8 cellular contexts compared by ENCODE assay signal in the genomic region with DNA sequence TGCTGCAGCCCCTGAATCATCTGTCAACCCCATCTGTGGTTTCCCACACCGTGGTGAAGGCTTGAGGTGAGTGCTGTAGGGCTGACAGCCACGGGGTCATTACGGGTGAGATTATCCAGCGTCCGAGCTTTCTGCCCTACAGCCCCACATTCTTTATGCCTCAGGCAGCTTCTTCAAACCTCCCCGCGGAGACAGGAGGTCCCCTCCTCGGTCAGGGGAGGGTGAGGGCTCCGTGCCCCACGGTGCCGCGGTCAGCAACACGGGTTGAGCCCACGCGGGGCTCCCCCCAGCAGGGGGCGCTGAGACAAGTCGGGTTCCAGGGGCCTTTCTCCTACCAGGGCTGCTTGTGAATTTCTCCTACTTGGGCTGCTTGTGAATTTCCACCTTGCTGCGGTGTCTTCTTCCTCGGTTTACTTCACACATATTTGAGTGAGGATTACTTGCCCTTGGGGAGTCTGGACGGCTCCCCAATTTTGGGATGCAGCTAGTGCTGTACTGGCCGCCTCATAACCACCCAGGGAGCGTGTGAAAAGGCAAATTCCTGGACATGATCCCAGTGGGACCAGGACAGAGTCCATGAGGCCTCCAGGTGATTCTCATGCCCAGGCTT. TPM values are rescaled to one million over a fixed set of nuclear protein-coding genes. Genes with fewer than 3 reads are reported as not detected.
DNase-seq lines count a peak whose midpoint lies in the region; ATAC-seq, FAIRE-seq and TF ChIP-seq lines count a peak whose summit lies in the region.

No MANE protein-coding gene starts in this region.

- in situ Hi-C loops in astrocyte of the spinal cord (cut with HindIII; ENCODE audit: low sequenced_read_pairs): no loop called here
- in situ Hi-C loops in HepG2 (cut with HindIII; ENCODE audit: extremely low pct_ligation_motif_present, low pct_unique_long_range_greater_than_20kb): no loop called here

- peaks cover 0 to 33% of the 10 kb centered on the region in 2 experiments; a peak in 4 of 5 replicates for H3K27me3 ChIP-seq in HepG2 (ENCODE audit: control insufficient read depth in 1 of 2, insufficient read depth in 2 of 2, low read length in 2 of 2)

- TF ChIP-seq EP300 in HepG2 (IDR thresholded peaks at IDR 0.05; ENCODE audit: low read depth in 2 of 2, low read length in 2 of 2) (no peak), HepG2 (CRISPR knock-in tag; IDR thresholded peaks at IDR 0.05; ENCODE audit: borderline replicate concordance) (no peak)

- H3K4me3 ChIP-seq in astrocyte of the spinal cord (ENCODE audit: low read depth, low read length): no peak overlapping the region
- H3K4me3 ChIP-seq in HepG2 (replicated peaks in 1 of 3; ENCODE audit: insufficient read depth in 1 of 3, low read depth in 2 of 3, low read length in 3 of 3): peak overlapping the region in 1 of 3 experiments; percentile 50; a peak in 2 of 6 replicates

- no peaks in the 10 kb centered on the region for H3K9me3 ChIP-seq in HepG2 (ENCODE audit: low read length)

- TF ChIP-seq CTCF in astrocyte of the spinal cord (IDR thresholded peaks at IDR 0.05; ENCODE audit: low read depth, low read length): peak; percentile 73
- peak; percentile 92 for TF ChIP-seq CTCF in HepG2 (CRISPR knock-in tag; IDR thresholded peaks at IDR 0.05)

- no peaks in the 10 kb centered on the region for H3K36me3 ChIP-seq in HepG2 (replicated peaks in 1 of 2; ENCODE audit: control insufficient read depth in 1 of 2, insufficient read depth in 2 of 2, low read length in 2 of 2)

- TF ChIP-seq POLR2A in HepG2 (IDR thresholded peaks at IDR 0.05; ENCODE audit: insufficient read depth in 1 of 2, low read depth in 2 of 2, low read length in 2 of 2) (no peak), GM18505 (IDR thresholded peaks at IDR 0.05; ENCODE audit: borderline replicate concordance, extremely low read depth, insufficient read depth, insufficient read length) (no peak)

- CTCF ChIA-PET in HepG2 (lab: Yijun Ruan, JAX; ENCODE audit: low intra/inter-chr PET ratio, low total read pairs): interaction anchor here (1.1 to 4.1 kb wide), 5 partner anchors 25 to 139 kb away, joined by 4 to 19 read pairs (median 8); no protein-coding TSS in a partner anchor

- intact Hi-C loops in HepG2 (cut with micrococcal nuclease; ENCODE audit: unreplicated experiment): loop anchor here (1.0 to 2.0 kb wide), 2 partner anchors 26 to 133 kb away; no protein-coding TSS in a partner anchor

- H3K4me2 ChIP-seq in HepG2 (ENCODE audit: low read depth, low read length): peak overlapping the region; percentile 57

- DNase-seq in NCI-H2196 (lab: John Stamatoyannopoulos, UW; ENCODE audit: unreplicated experiment) (peak; percentile 9), NCI-H2196 treated with DMSO at 0.1 percent for 48 hours (lab: John Stamatoyannopoulos, UW; ENCODE audit: unreplicated experiment) (no peak), T-helper 9 cell (peak; percentile 58), astrocyte of the spinal cord (ENCODE audit: low read depth, low spot score) (no peak), HepG2 (ENCODE audit: low spot score) (no peak)
- peak; percentile 47 for DNase-seq in stimulated activated CD8-positive, alpha-beta memory T cell treated with anti-CD3 and anti-CD28 coated beads, Interleukin-12 subunit alpha, Interleukin-12 subunit beta, amount 100 ng/mL, for 1 hour (ENCODE audit: low read depth)

- WGBS in HepG2 (ENCODE audit: low lambda C conversion rate): 0% methylated on average over 19 of the region's 22 CpGs

- no TSS peak for BruUV-seq in HepG2 (replicated peaks; lab: Mats Ljungman, UMichigan)

- peaks cover 27% of the 10 kb centered on the region for H3K4me1 ChIP-seq in HepG2 (ENCODE audit: insufficient read depth, low read length)

- TF ChIP-seq RAD21 in HepG2 (CRISPR knock-in tag; IDR thresholded peaks at IDR 0.05): peak; percentile 71

- no peak overlapping the region for H2AFZ ChIP-seq in HepG2 (ENCODE audit: low read length)

- POLR2A ChIA-PET in HepG2 (lab: Yijun Ruan, JAX): no interaction called here

- no peak overlapping the region for H3K27ac ChIP-seq in HepG2 (ENCODE audit: extremely low read length, insufficient read depth, low read length)

- H3K9ac ChIP-seq in HepG2 (ENCODE audit: insufficient read depth, low read depth, low read length): no peak overlapping the region

- no peak for FAIRE-seq in HepG2 (lab: Jason Lieb, UNC)

- no peaks in the 10 kb centered on the region for H4K20me1 ChIP-seq in HepG2 (ENCODE audit: insufficient read depth, low read length)

- H3K79me2 ChIP-seq in HepG2 (ENCODE audit: insufficient read depth, low read length): no peaks in the 10 kb centered on the region

- ATAC-seq in HepG2 (peak; percentile 78), HG02970 (IDR thresholded peaks at IDR 0.05; ENCODE audit: low FRiP score, unreplicated experiment) (no peak), GM18505 (IDR thresholded peaks at IDR 0.05; ENCODE audit: unreplicated experiment) (no peak)

RNA-seq across cellular contexts. Expression of a gene that starts 18.1 kb away (rescaled TPM):
- total RNA-seq in HepG2 (2016; rRNA removed; fragmentation: Illumina TruSeq; extraction: Trizol): not detected in 2 replicates
- total RNA-seq in HepG2 (2016; cell fraction: cytosol; rRNA removed; fragmentation: Illumina TruSeq; extraction: Trizol; ENCODE audit: low read depth): not detected in 2 replicates
- 0.02 TPM in 1 of 2 replicates, not detected in the other for total RNA-seq in HepG2 (2016; cell fraction: insoluble cytoplasmic fraction; rRNA removed; fragmentation: Illumina TruSeq; extraction: Trizol)
- not detected in 2 replicates for total RNA-seq in HepG2 (2016; cell fraction: membrane; rRNA removed; fragmentation: Illumina TruSeq; extraction: Trizol)
- total RNA-seq in HepG2 (2016; cell fraction: nucleus; rRNA removed; fragmentation: Illumina TruSeq; extraction: Trizol): not detected in 2 replicates
- polyA plus RNA-seq in HepG2 (2011; rRNA removed): not detected in 2 replicates
- polyA plus RNA-seq in HepG2 (2011; cell fraction: cytosol; rRNA removed): 0.01 TPM in 2 replicates
- polyA plus RNA-seq in HepG2 (2011; cell fraction: nucleus; rRNA removed): 0.06 TPM in 1 of 2 replicates, not detected in the other
- polyA plus RNA-seq in HepG2 (2012): not detected in 2 replicates
- polyA plus RNA-seq in HepG2 (2016; cell fraction: cytosol; fragmentation: Illumina TruSeq; extraction: Trizol; ENCODE audit: low read depth): not detected in 2 replicates
- not detected in 2 replicates for polyA plus RNA-seq in HepG2 (2016; cell fraction: insoluble cytoplasmic fraction; fragmentation: Illumina TruSeq; extraction: Trizol; ENCODE audit: low read depth)
- polyA plus RNA-seq in HepG2 (2016; cell fraction: membrane; fragmentation: Illumina TruSeq; extraction: Trizol; ENCODE audit: low read depth): not detected in 2 replicates
- polyA plus RNA-seq in HepG2 (2016; cell fraction: nucleus; fragmentation: Illumina TruSeq; extraction: Trizol; ENCODE audit: insufficient read depth, low read depth): 0.12 TPM in 1 of 2 replicates, not detected in the other
- not detected in 2 replicates for polyA minus RNA-seq in HepG2 (2011; rRNA and poly(A)+ RNA removed; ENCODE audit: low replicate concordance)
- polyA minus RNA-seq in HepG2 (2011; cell fraction: cytosol; rRNA and poly(A)+ RNA removed): not detected in 2 replicates
- polyA minus RNA-seq in HepG2 (2011; cell fraction: nucleus; rRNA and poly(A)+ RNA removed): not detected in 2 replicates

RNA-seq across cellular contexts. Expression of a gene that starts 48.9 kb away (rescaled TPM):
- 19.4 and 21.9 TPM in 2 replicates for total RNA-seq in HepG2 (2016; rRNA removed; fragmentation: Illumina TruSeq; extraction: Trizol)
- 4.8 and 6.1 TPM in 2 replicates for total RNA-seq in HepG2 (2016; cell fraction: cytosol; rRNA removed; fragmentation: Illumina TruSeq; extraction: Trizol; ENCODE audit: low read depth)
- total RNA-seq in HepG2 (2016; cell fraction: insoluble cytoplasmic fraction; rRNA removed; fragmentation: Illumina TruSeq; extraction: Trizol): 15.4 and 18.3 TPM in 2 replicates
- total RNA-seq in HepG2 (2016; cell fraction: membrane; rRNA removed; fragmentation: Illumina TruSeq; extraction: Trizol): 17.3 and 20.5 TPM in 2 replicates
- total RNA-seq in HepG2 (2016; cell fraction: nucleus; rRNA removed; fragmentation: Illumina TruSeq; extraction: Trizol): 32.5 and 39.5 TPM in 2 replicates
- 52.5 and 57.7 TPM in 2 replicates for polyA plus RNA-seq in HepG2 (2011; rRNA removed)
- 34.6 and 53.8 TPM in 2 replicates for polyA plus RNA-seq in HepG2 (2011; cell fraction: cytosol; rRNA removed)
- polyA plus RNA-seq in HepG2 (2011; cell fraction: nucleus; rRNA removed): 22.7 and 27.8 TPM in 2 replicates
- 77.1 and 86.3 TPM in 2 replicates for polyA plus RNA-seq in HepG2 (2012)
- polyA plus RNA-seq in HepG2 (2016; cell fraction: cytosol; fragmentation: Illumina TruSeq; extraction: Trizol; ENCODE audit: low read depth): 11.4 and 11.5 TPM in 2 replicates
- 38.0 and 41.3 TPM in 2 replicates for polyA plus RNA-seq in HepG2 (2016; cell fraction: insoluble cytoplasmic fraction; fragmentation: Illumina TruSeq; extraction: Trizol; ENCODE audit: low read depth)
- 23.3 and 26.8 TPM in 2 replicates for polyA plus RNA-seq in HepG2 (2016; cell fraction: membrane; fragmentation: Illumina TruSeq; extraction: Trizol; ENCODE audit: low read depth)
- polyA plus RNA-seq in HepG2 (2016; cell fraction: nucleus; fragmentation: Illumina TruSeq; extraction: Trizol; ENCODE audit: insufficient read depth, low read depth): 96.0 and 102 TPM in 2 replicates
- polyA minus RNA-seq in HepG2 (2011; rRNA and poly(A)+ RNA removed; ENCODE audit: low replicate concordance): 82.9 and 106 TPM in 2 replicates
- 53.5 and 57.1 TPM in 2 replicates for polyA minus RNA-seq in HepG2 (2011; cell fraction: cytosol; rRNA and poly(A)+ RNA removed)
- 28.7 and 29.6 TPM in 2 replicates for polyA minus RNA-seq in HepG2 (2011; cell fraction: nucleus; rRNA and poly(A)+ RNA removed)

RNA-seq across cellular contexts. Expression of a gene that starts 49.9 kb away (rescaled TPM):
- total RNA-seq in HepG2 (2016; rRNA removed; fragmentation: Illumina TruSeq; extraction: Trizol): 0.11 TPM in 1 of 2 replicates, not detected in the other
- total RNA-seq in HepG2 (2016; cell fraction: cytosol; rRNA removed; fragmentation: Illumina TruSeq; extraction: Trizol; ENCODE audit: low read depth): 0.35 TPM in 1 of 2 replicates, not detected in the other
- total RNA-seq in HepG2 (2016; cell fraction: insoluble cytoplasmic fraction; rRNA removed; fragmentation: Illumina TruSeq; extraction: Trizol): not detected in 2 replicates
- total RNA-seq in HepG2 (2016; cell fraction: membrane; rRNA removed; fragmentation: Illumina TruSeq; extraction: Trizol): 0.52 TPM in 1 of 2 replicates, not detected in the other
- not detected in 2 replicates for total RNA-seq in HepG2 (2016; cell fraction: nucleus; rRNA removed; fragmentation: Illumina TruSeq; extraction: Trizol)
- 0.03 and 0.09 TPM in 2 replicates for polyA plus RNA-seq in HepG2 (2011; rRNA removed)
- polyA plus RNA-seq in HepG2 (2011; cell fraction: cytosol; rRNA removed): 0.05 TPM in 1 of 2 replicates, not detected in the other
- polyA plus RNA-seq in HepG2 (2011; cell fraction: nucleus; rRNA removed): 0.03 TPM in 1 of 2 replicates, not detected in the other
- polyA plus RNA-seq in HepG2 (2012): 0.27 and 0.63 TPM in 2 replicates
- not detected in 2 replicates for polyA plus RNA-seq in HepG2 (2016; cell fraction: cytosol; fragmentation: Illumina TruSeq; extraction: Trizol; ENCODE audit: low read depth)
- not detected in 2 replicates for polyA plus RNA-seq in HepG2 (2016; cell fraction: insoluble cytoplasmic fraction; fragmentation: Illumina TruSeq; extraction: Trizol; ENCODE audit: low read depth)
- 0.27 TPM in 1 of 2 replicates, not detected in the other for polyA plus RNA-seq in HepG2 (2016; cell fraction: membrane; fragmentation: Illumina TruSeq; extraction: Trizol; ENCODE audit: low read depth)
- not detected in 2 replicates for polyA plus RNA-seq in HepG2 (2016; cell fraction: nucleus; fragmentation: Illumina TruSeq; extraction: Trizol; ENCODE audit: insufficient read depth, low read depth)
- polyA minus RNA-seq in HepG2 (2011; rRNA and poly(A)+ RNA removed; ENCODE audit: low replicate concordance): not detected in 2 replicates
- polyA minus RNA-seq in HepG2 (2011; cell fraction: cytosol; rRNA and poly(A)+ RNA removed): not detected in 2 replicates
- 0.26 TPM in 1 of 2 replicates, not detected in the other for polyA minus RNA-seq in HepG2 (2011; cell fraction: nucleus; rRNA and poly(A)+ RNA removed)

Comparison
In these comparisons a context has a peak if more than half of its experiments do, and no peak if none do; other contexts are left out.
1. DNase-seq: peak in NCI-H2196 (single experiment), T-helper 9 cell (single experiment) and stimulated activated CD8-positive, alpha-beta memory T cell treated with anti-CD3 and anti-CD28 coated beads, Interleukin-12 subunit alpha, Interleukin-12 subunit beta, amount 100 ng/mL, for 1 hour (single experiment); none in NCI-H2196 treated with DMSO at 0.1 percent for 48 hours (single experiment), astrocyte of the spinal cord (single experiment) and HepG2 (single experiment).